In genomic region chr11:105349867-105350266, GRCh38 we compare ENCODE assay signal across 1 cellular context.
DNase-seq lines count a peak whose midpoint lies in the region; ATAC-seq and TF ChIP-seq lines count a peak whose summit lies in the region.
"Not testable (repeated sequence)": the region's sequence is repeated elsewhere in the genome, so short reads cannot be mapped to it uniquely, and the experiment has no call there.

No MANE protein-coding gene starts in this region.

- H3K27me3 Mint-ChIP-seq in WTC11 (ENCODE audit: low read depth), result not testable (repeated sequence)

- not testable (repeated sequence) for ATAC-seq in WTC11

- H3K4me1 Mint-ChIP-seq in WTC11, result not testable (repeated sequence)

- peaks cover 19% of the 10 kb centered on the region for H3K36me3 Mint-ChIP-seq in WTC11

- CTCF ChIA-PET in WTC11 (lab: Charles Lee), result not testable (repeated sequence)

- TF ChIP-seq CTCF in WTC11 (IDR thresholded peaks at IDR 0.05), result not testable (repeated sequence)

- H3K4me3 Mint-ChIP-seq in WTC11, result not testable (repeated sequence)

- POLR2A ChIA-PET in WTC11 (lab: Charles Lee), result not testable (repeated sequence)

- peaks cover 32% of the 10 kb centered on the region for H3K9me3 Mint-ChIP-seq in WTC11

- not testable (repeated sequence) for H3K27ac Mint-ChIP-seq in WTC11

- DNase-seq in WTC11 (ENCODE audit: low spot score), result not testable (repeated sequence)

TF ChIP-seq in WTC11, 78 proteins besides CTCF, POLR2A, EP300 and RAD21:
- peak; percentile 91 for TF ChIP-seq HMGA2 (CRISPR knock-in tag; IDR thresholded peaks at IDR 0.05)
